In the genomic region with DNA sequence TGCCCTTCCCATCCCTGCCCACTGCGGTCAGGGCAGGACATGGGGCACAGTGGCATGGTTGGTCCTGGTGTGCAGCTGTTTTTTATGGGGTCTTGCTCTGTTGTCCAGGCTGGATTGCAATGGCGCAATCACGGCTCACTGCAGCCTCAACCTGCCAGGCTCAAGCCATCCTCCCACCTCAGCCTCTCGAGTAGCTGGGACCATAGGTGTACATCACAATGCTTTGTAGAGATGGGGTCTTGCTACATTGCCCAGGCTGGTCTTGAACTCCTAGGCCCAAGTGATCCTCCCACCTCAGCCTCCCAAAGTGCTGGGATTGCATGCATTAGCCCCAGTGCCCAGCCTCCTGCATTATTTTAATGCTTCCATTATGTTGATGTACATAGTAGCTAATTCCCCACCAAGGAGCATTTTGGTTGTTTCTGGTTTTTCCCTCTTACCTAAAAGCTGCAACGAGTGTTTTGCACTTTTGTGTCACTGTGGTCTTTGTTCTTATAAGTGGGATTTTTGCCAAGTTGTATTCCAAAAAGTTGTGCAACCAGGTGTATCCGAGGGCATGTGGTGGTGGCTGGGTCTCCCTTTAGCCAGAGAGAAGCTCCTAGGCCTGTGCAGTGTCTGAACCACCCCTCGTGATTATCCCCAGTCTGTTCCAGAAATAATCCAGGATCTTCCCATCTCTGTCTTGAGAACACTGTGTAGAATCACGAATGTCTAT, we compare ENCODE assay signal across 15 cellular contexts.
"Had no signal": no experiment of that assay in that cellular context is flagged by ENCODE, and none has a peak within 500 bp of the region (broad histone marks: within the 10 kb centered on the region; RNA-seq: fewer than 3 reads in every experiment).

No MANE protein-coding gene starts in this region.

- DNase-seq: activated CD4-positive, CD25-positive, alpha-beta regulatory T cell; activated CD8-positive, alpha-beta memory T cell treated with anti-CD3 and anti-CD28 coated beads for 24 hours; activated effector memory CD4-positive, alpha-beta T cell treated with anti-CD3 and anti-CD28 coated beads, Interleukin-2, amount 50 U/mL, for 16 hours; activated T-cell treated with anti-CD3 and anti-CD28 coated beads, Interleukin-2, amount 50 U/mL, for 4 hours; amygdala; cerebellar nuclear complex; NCI-H1105 treated with DMSO at 0.1 percent for 48 hours; NCI-H2029; NCI-H345; T1000 had no signal

- H3K4me3 Mint-ChIP-seq: activated CD4-positive, alpha-beta memory T cell treated with anti-CD3 and anti-CD28 coated beads for 36 hours; activated CD4-positive, alpha-beta T cell treated with anti-CD3 and anti-CD28 coated beads, Interleukin-2, amount 10 ng/mL, durations not matched to agents 7 days and 5 days; activated naive CD4-positive, alpha-beta T cell treated with anti-CD3 and anti-CD28 coated beads for 36 hours; activated naive CD8-positive, alpha-beta T cell; activated T-cell treated with anti-CD3 and anti-CD28 coated beads, Interleukin-2, amount 50 U/mL, for 4 hours had no signal

- H3K27me3 Mint-ChIP-seq: activated CD4-positive, alpha-beta memory T cell treated with anti-CD3 and anti-CD28 coated beads for 36 hours; activated CD4-positive, alpha-beta T cell treated with anti-CD3 and anti-CD28 coated beads, Interleukin-2, amount 10 ng/mL, durations not matched to agents 7 days and 5 days; activated naive CD8-positive, alpha-beta T cell had no signal

- H3K9me3 Mint-ChIP-seq: activated CD4-positive, alpha-beta memory T cell treated with anti-CD3 and anti-CD28 coated beads for 36 hours; activated CD4-positive, alpha-beta T cell treated with anti-CD3 and anti-CD28 coated beads, Interleukin-2, amount 10 ng/mL, durations not matched to agents 7 days and 5 days; activated naive CD4-positive, alpha-beta T cell treated with anti-CD3 and anti-CD28 coated beads for 36 hours; activated T-cell treated with anti-CD3 and anti-CD28 coated beads, Interleukin-2, amount 50 U/mL, for 4 hours had no signal

- H3K27ac ChIP-seq: brain microvascular endothelial cell had no signal

- H3K27me3 ChIP-seq: brain microvascular endothelial cell had no signal

- H3K4me1 Mint-ChIP-seq: activated CD4-positive, alpha-beta T cell treated with anti-CD3 and anti-CD28 coated beads, Interleukin-2, amount 10 ng/mL, durations not matched to agents 7 days and 5 days had no signal

- H3K27ac Mint-ChIP-seq: activated CD4-positive, alpha-beta memory T cell treated with anti-CD3 and anti-CD28 coated beads for 36 hours; activated CD4-positive, alpha-beta T cell treated with anti-CD3 and anti-CD28 coated beads, Interleukin-2, amount 10 ng/mL, durations not matched to agents 7 days and 5 days; activated naive CD4-positive, alpha-beta T cell treated with anti-CD3 and anti-CD28 coated beads for 36 hours; activated naive CD8-positive, alpha-beta T cell had no signal
